ENCODE assay signal across 11 cellular contexts in genomic region chr2:233062447-233062842, GRCh38. TPM values are rescaled to one million over a fixed set of nuclear protein-coding genes. Genes with fewer than 3 reads are reported as not detected.
DNase-seq lines count a peak whose midpoint lies in the region; ATAC-seq and TF ChIP-seq lines count a peak whose summit lies in the region.
"Had no signal": no experiment of that assay in that cellular context is flagged by ENCODE, and none has a peak within 500 bp of the region (broad histone marks: within the 10 kb centered on the region; RNA-seq: fewer than 3 reads in every experiment).

No MANE protein-coding gene starts in this region.

- no peak for TF ChIP-seq POLR2A in stomach (IDR thresholded peaks at IDR 0.05)

- H3K36me3 ChIP-seq in KOPT-K1 (ENCODE audit: insufficient read depth, low read length) (peaks cover 52% of the 10 kb centered on the region), stomach (peaks cover 0 to 7% (median 0%) of the 10 kb centered on the region in 4 donors)
- H3K36me3 ChIP-seq: pancreas had no signal

- H3K27ac ChIP-seq in KOPT-K1 (ENCODE audit: low read depth, low read length, poor library complexity, severe bottlenecking) (peak overlapping the region; percentile 99), layer of hippocampus (ENCODE audit: low read depth, low read length) (peak overlapping the region; percentile 58), stomach (peak overlapping the region; percentile 46 to 86 (median 76))

- H3K27me3 ChIP-seq in layer of hippocampus (ENCODE audit: control insufficient read depth, insufficient read depth, low read length) (no peaks in the 10 kb centered on the region), stomach (no peaks in the 10 kb centered on the region)
- H3K27me3 ChIP-seq: body of pancreas, pancreas had no signal

- no peak for DNase-seq in activated T-cell treated with anti-CD3 and anti-CD28 coated beads, Interleukin-2, amount 50 U/mL, for 72 hours
- DNase-seq in stomach: peak; percentile 23
- DNase-seq in NCI-H2081 treated with DMSO at 0.1 percent for 48 hours (lab: John Stamatoyannopoulos, UW): no peak
- no peak for DNase-seq in omental fat pad (ENCODE audit: low spot score)
- no peak for DNase-seq in COLO668 (lab: John Stamatoyannopoulos, UW; ENCODE audit: unreplicated experiment)
- DNase-seq: NCI-H345, T1000 had no signal

- H3K4me3 Mint-ChIP-seq in activated T-cell treated with anti-CD3 and anti-CD28 coated beads, Interleukin-2, amount 50 U/mL, for 72 hours: peak overlapping the region; percentile 83 to 97

- H3K27ac Mint-ChIP-seq in activated T-cell treated with anti-CD3 and anti-CD28 coated beads, Interleukin-2, amount 50 U/mL, for 72 hours: peak overlapping the region; percentile 20

- H3K9me3 ChIP-seq in KOPT-K1 (ENCODE audit: insufficient read depth, low read length, poor library complexity, severe bottlenecking) (peaks cover 7% of the 10 kb centered on the region), stomach (no peaks in the 10 kb centered on the region)
- H3K9me3 ChIP-seq: body of pancreas, pancreas had no signal

- 55 to 80% (median 74%) methylated on average over 4 of the region's 4 CpGs for WGBS in stomach, 5 donors

- H3K36me3 Mint-ChIP-seq in activated T-cell treated with anti-CD3 and anti-CD28 coated beads, Interleukin-2, amount 50 U/mL, for 72 hours (ENCODE audit: insufficient read depth in 2 of 2): peaks cover 9 to 14% of the 10 kb centered on the region in 2 donors

- peaks cover 0 to 55% (median 46%) of the 10 kb centered on the region in 4 donors for H3K4me1 ChIP-seq in stomach
- H3K4me1 ChIP-seq: body of pancreas, pancreas had no signal

- no peaks in the 10 kb centered on the region for H3K9me3 Mint-ChIP-seq in activated T-cell treated with anti-CD3 and anti-CD28 coated beads, Interleukin-2, amount 50 U/mL, for 72 hours

- no peak for ATAC-seq in activated T-cell treated with anti-CD3 and anti-CD28 coated beads, Interleukin-2, amount 50 U/mL, for 72 hours (replicated peaks in 1 of 2)
- no peak for ATAC-seq in omental fat pad (ENCODE audit: low FRiP score)
- ATAC-seq: body of pancreas had no signal

- intact Hi-C loops in stomach (cut with DNase I; ENCODE audit: low total_unique reads): no loop called here

- H3K27me3 Mint-ChIP-seq in activated T-cell treated with anti-CD3 and anti-CD28 coated beads, Interleukin-2, amount 50 U/mL, for 72 hours (ENCODE audit: low read depth): no peaks in the 10 kb centered on the region

- no peak for TF ChIP-seq EP300 in stomach (IDR thresholded peaks at IDR 0.05)

- peak overlapping the region; percentile 37 to 52 (median 51) for H3K4me3 ChIP-seq in stomach
- H3K4me3 ChIP-seq: body of pancreas had no signal

- TF ChIP-seq CTCF in stomach (IDR thresholded peaks at IDR 0.05) (no peak), omental fat pad (IDR thresholded peaks at IDR 0.05) (no peak)

- H3K4me1 Mint-ChIP-seq in activated T-cell treated with anti-CD3 and anti-CD28 coated beads, Interleukin-2, amount 50 U/mL, for 72 hours (ENCODE audit: low read depth): peaks cover 59% of the 10 kb centered on the region

RNA-seq across cellular contexts. Expression of gene INPP5D, which starts 2.3 kb away (rescaled TPM):
- 10 to 100 TPM; 64.8 to 69.3 TPM for total RNA-seq in activated T-cell treated with anti-CD3 and anti-CD28 coated beads, Interleukin-2, amount 50 U/mL, for 72 hours
- total RNA-seq in stomach: 100 to 1,000 TPM in 1 of 5 donors, 10 to 100 TPM in 2, 1 to 10 TPM in 2; 8.1 to 564 (median 11.2) TPM
- polyA plus RNA-seq in stomach: 1 to 10 TPM; 3.7 to 5.2 (median 4.7) TPM
- total RNA-seq in omental fat pad: 10 to 100 TPM; 17.9 to 55.8 (median 27.6) TPM

RNA-seq across cellular contexts. Expression of gene NEU2, which starts 30.0 kb away (rescaled TPM):
- not detected for total RNA-seq in activated T-cell treated with anti-CD3 and anti-CD28 coated beads, Interleukin-2, amount 50 U/mL, for 72 hours
- total RNA-seq in stomach (not detected), omental fat pad (not detected)
- not detected for polyA plus RNA-seq in stomach
- total RNA-seq: body of pancreas, pancreas had no signal
- polyA plus RNA-seq: pancreas had no signal

RNA-seq across cellular contexts. Expression of gene NGEF, which starts 49.4 kb away (rescaled TPM):
- total RNA-seq in activated T-cell treated with anti-CD3 and anti-CD28 coated beads, Interleukin-2, amount 50 U/mL, for 72 hours: 1 to 10 TPM in 1 of 2 donors, under 1 TPM in 1; 0.55 to 2.3 TPM
- total RNA-seq in stomach (10 to 100 TPM in 3 of 5 donors, 1 to 10 TPM in 2; 4.2 to 30.9 (median 16.9) TPM), omental fat pad (1 to 10 TPM in 3 of 4 donors, not detected in 1; 1.1 to 1.9 (median 1.3) TPM)
- 1 to 10 TPM; 2.6 to 4.2 (median 3.5) TPM for polyA plus RNA-seq in stomach
